Comparison of ENCODE assay signal across 10 cellular contexts in genomic region chr12:86712425-86712843, GRCh38.
A peak's percentile ranks its signal among the peaks of the same experiment; 100 is the strongest.
DNase-seq lines count a peak whose midpoint lies in the region; ATAC-seq and TF ChIP-seq lines count a peak whose summit lies in the region.
"Had no signal": no experiment of that assay in that cellular context is flagged by ENCODE, and none has a peak within 500 bp of the region (broad histone marks: within the 10 kb centered on the region; RNA-seq: fewer than 3 reads in every experiment).

No MANE protein-coding gene starts in this region.

- no TSS peak for BruUV-seq in mammary epithelial cell (replicated peaks; lab: Mats Ljungman, UMichigan)

- intact Hi-C loops in mammary epithelial cell (cut with micrococcal nuclease) = loop anchor here (5.0 kb wide), 1 partner anchor 50 kb away; no protein-coding TSS in a partner anchor
- intact Hi-C loops in activated T-helper 1 cell treated with anti-CD3 and anti-CD28 coated beads, Interleukin-12 subunit alpha, Interleukin-12 subunit beta, Interleukin-2, Interleukin-4 antibody, amounts not matched to agents 30 ng/mL and 10 ng/mL and 1 ng/mL, durations not matched to agents 14 hours and 24 hours and 36 hours (cut with micrococcal nuclease) = no loop called here

- dilution Hi-C loops in mammary epithelial cell (cut with HindIII; ENCODE audit: low sequenced_read_pairs) = no loop called here

- H3K79me2 ChIP-seq in mammary epithelial cell (ENCODE audit: insufficient read depth, low read length) = no peaks in the 10 kb centered on the region

- H3K9me3 ChIP-seq in mammary epithelial cell (replicated peaks; ENCODE audit: insufficient read depth, low read length) (peaks cover 11% of the 10 kb centered on the region), mesodermal cell (ENCODE audit: control insufficient read depth, low read length) (no peaks in the 10 kb centered on the region)

- DNase-seq in Daoy (ENCODE audit: low read depth) (peak; percentile 91), M059J (ENCODE audit: low read depth) (peak; percentile 97), mammary epithelial cell (peak; percentile 97), nephron progenitor cell (no peak)
- DNase-seq in activated CD8-positive, alpha-beta memory T cell treated with anti-CD3 and anti-CD28 coated beads, Interleukin-2, amount 50 U/mL, for 48 hours = no peak
- no peak for DNase-seq in activated T-cell treated with anti-CD3 and anti-CD28 coated beads, Interleukin-2, amount 50 U/mL, for 4 hours
- no peak for DNase-seq in activated T-helper 1 cell treated with anti-CD3 and anti-CD28 coated beads, Interleukin-12 subunit alpha, Interleukin-12 subunit beta, Interleukin-2, Interleukin-4 antibody, amounts not matched to agents 30 ng/mL and 10 ng/mL and 1 ng/mL, durations not matched to agents 14 hours and 24 hours and 36 hours (ENCODE audit: low spot score)
- DNase-seq: head of caudate nucleus, occipital lobe had no signal

- H3K27me3 Mint-ChIP-seq in nephron progenitor cell (ENCODE audit: low read depth, poor library complexity) = no peaks in the 10 kb centered on the region
- no peaks in the 10 kb centered on the region for H3K27me3 Mint-ChIP-seq in activated T-cell treated with anti-CD3 and anti-CD28 coated beads, Interleukin-2, amount 50 U/mL, for 4 hours (ENCODE audit: low read depth)
- H3K27me3 Mint-ChIP-seq in activated T-helper 1 cell treated with anti-CD3 and anti-CD28 coated beads, Interleukin-12 subunit alpha, Interleukin-12 subunit beta, Interleukin-2, Interleukin-4 antibody, amounts not matched to agents 30 ng/mL and 10 ng/mL and 1 ng/mL, durations not matched to agents 14 hours and 24 hours and 36 hours (ENCODE audit: insufficient read depth) = peaks cover 2% of the 10 kb centered on the region

- H3K4me2 ChIP-seq in mammary epithelial cell (ENCODE audit: insufficient read depth, low read depth, low read length) = peak overlapping the region; percentile 54

- no peak overlapping the region for H3K4me3 Mint-ChIP-seq in nephron progenitor cell
- H3K4me3 Mint-ChIP-seq in activated T-cell treated with anti-CD3 and anti-CD28 coated beads, Interleukin-2, amount 50 U/mL, for 4 hours = no peak overlapping the region
- no peak overlapping the region for H3K4me3 Mint-ChIP-seq in activated T-helper 1 cell treated with anti-CD3 and anti-CD28 coated beads, Interleukin-12 subunit alpha, Interleukin-12 subunit beta, Interleukin-2, Interleukin-4 antibody, amounts not matched to agents 30 ng/mL and 10 ng/mL and 1 ng/mL, durations not matched to agents 14 hours and 24 hours and 36 hours

- peak overlapping the region; percentile 71 for H3K27ac ChIP-seq in mammary epithelial cell (ENCODE audit: insufficient read depth, low read depth, low read length)
- peak overlapping the region; percentile 87 for H3K27ac ChIP-seq in mesodermal cell (ENCODE audit: low read depth, low read length, severe bottlenecking)

- H3K9ac ChIP-seq in mammary epithelial cell (ENCODE audit: insufficient read depth, low read length) = no peak overlapping the region

- no peak overlapping the region for H2AFZ ChIP-seq in mammary epithelial cell (ENCODE audit: low read depth, low read length)

- H3K9me3 Mint-ChIP-seq in nephron progenitor cell = peaks cover 29% of the 10 kb centered on the region
- peaks cover 6% of the 10 kb centered on the region for H3K9me3 Mint-ChIP-seq in activated T-cell treated with anti-CD3 and anti-CD28 coated beads, Interleukin-2, amount 50 U/mL, for 4 hours
- H3K9me3 Mint-ChIP-seq in activated T-helper 1 cell treated with anti-CD3 and anti-CD28 coated beads, Interleukin-12 subunit alpha, Interleukin-12 subunit beta, Interleukin-2, Interleukin-4 antibody, amounts not matched to agents 30 ng/mL and 10 ng/mL and 1 ng/mL, durations not matched to agents 14 hours and 24 hours and 36 hours = peaks cover 10% of the 10 kb centered on the region

- WGBS in mammary epithelial cell (ENCODE audit: low coverage, missing lambda C conversion rate) = 9% methylated on average over 4 of the region's 4 CpGs
- WGBS in mesodermal cell (ENCODE audit: insufficient coverage in 2 of 2), 2 experiments = 60% methylated on average over 2 of the region's 4 CpGs; no CpG with 5 or more reads in 1 of the 2 experiments

- no peaks in the 10 kb centered on the region for H3K4me1 Mint-ChIP-seq in nephron progenitor cell
- no peaks in the 10 kb centered on the region for H3K4me1 Mint-ChIP-seq in activated T-cell treated with anti-CD3 and anti-CD28 coated beads, Interleukin-2, amount 50 U/mL, for 4 hours (ENCODE audit: low read depth)
- H3K4me1 Mint-ChIP-seq in activated T-helper 1 cell treated with anti-CD3 and anti-CD28 coated beads, Interleukin-12 subunit alpha, Interleukin-12 subunit beta, Interleukin-2, Interleukin-4 antibody, amounts not matched to agents 30 ng/mL and 10 ng/mL and 1 ng/mL, durations not matched to agents 14 hours and 24 hours and 36 hours (ENCODE audit: low read depth) = no peaks in the 10 kb centered on the region

- CTCF ChIA-PET in mammary epithelial cell (lab: Charles Lee; ENCODE audit: low non-redundant PET) = no interaction called here

- in situ Hi-C loops in mammary epithelial cell (cut with MboI; ENCODE audit: low sequenced_read_pairs in 2 of 2) = no loop called here

- no peaks in the 10 kb centered on the region for H3K27me3 ChIP-seq in mammary epithelial cell (ENCODE audit: insufficient read depth, low read length)

- H3K36me3 Mint-ChIP-seq in nephron progenitor cell (ENCODE audit: low read depth) = no peaks in the 10 kb centered on the region
- no peaks in the 10 kb centered on the region for H3K36me3 Mint-ChIP-seq in activated T-cell treated with anti-CD3 and anti-CD28 coated beads, Interleukin-2, amount 50 U/mL, for 4 hours (ENCODE audit: insufficient read depth)
- no peaks in the 10 kb centered on the region for H3K36me3 Mint-ChIP-seq in activated T-helper 1 cell treated with anti-CD3 and anti-CD28 coated beads, Interleukin-12 subunit alpha, Interleukin-12 subunit beta, Interleukin-2, Interleukin-4 antibody, amounts not matched to agents 30 ng/mL and 10 ng/mL and 1 ng/mL, durations not matched to agents 14 hours and 24 hours and 36 hours (ENCODE audit: low read depth)

- ATAC-seq in activated T-cell treated with anti-CD3 and anti-CD28 coated beads, Interleukin-2, amount 50 U/mL, for 4 hours = no peak

- no peak for TF ChIP-seq CTCF in mammary epithelial cell (conservative IDR thresholded peaks at IDR 0.05 in 1 of 2, IDR thresholded peaks at IDR 0.05 in 1 of 2; ENCODE audit: extremely low read depth in 1 of 2, insufficient read depth in 1 of 2, low read depth in 1 of 2, low read length in 2 of 2)
- TF ChIP-seq CTCF in nephron progenitor cell (IDR thresholded peaks at IDR 0.05) = no peak

- H3K4me3 ChIP-seq in mammary epithelial cell (replicated peaks in 1 of 3; ENCODE audit: insufficient read depth in 1 of 3, low read depth in 2 of 3, low read length in 3 of 3) = no peak overlapping the region
- no peak overlapping the region for H3K4me3 ChIP-seq in mesodermal cell (ENCODE audit: extremely low read depth, insufficient read depth, low read length, poor library complexity, severe bottlenecking)

- H4K20me1 ChIP-seq in mammary epithelial cell (ENCODE audit: insufficient read depth, low read length) = no peaks in the 10 kb centered on the region

- no peak overlapping the region for H3K27ac Mint-ChIP-seq in nephron progenitor cell
- no peak overlapping the region for H3K27ac Mint-ChIP-seq in activated T-helper 1 cell treated with anti-CD3 and anti-CD28 coated beads, Interleukin-12 subunit alpha, Interleukin-12 subunit beta, Interleukin-2, Interleukin-4 antibody, amounts not matched to agents 30 ng/mL and 10 ng/mL and 1 ng/mL, durations not matched to agents 14 hours and 24 hours and 36 hours

- H3K36me3 ChIP-seq in mammary epithelial cell (ENCODE audit: insufficient read depth, low read length) (no peaks in the 10 kb centered on the region), mesodermal cell (ENCODE audit: control insufficient read depth, insufficient read depth, low read length) (no peaks in the 10 kb centered on the region)

- H3K4me1 ChIP-seq in mammary epithelial cell (ENCODE audit: insufficient read depth, low read length) (peaks cover 13% of the 10 kb centered on the region), mesodermal cell (ENCODE audit: control insufficient read depth, insufficient read depth, low read length, poor library complexity, severe bottlenecking) (no peaks in the 10 kb centered on the region)

Comparison
In these comparisons a context has a peak if more than half of its experiments do, and no peak if none do; other contexts are left out.
1. DNase-seq: peak in Daoy (single experiment), M059J (single experiment) and mammary epithelial cell (single experiment); none in nephron progenitor cell (single experiment), activated CD8-positive, alpha-beta memory T cell treated with anti-CD3 and anti-CD28 coated beads, Interleukin-2, amount 50 U/mL, for 48 hours (single experiment), activated T-cell treated with anti-CD3 and anti-CD28 coated beads, Interleukin-2, amount 50 U/mL, for 4 hours (single experiment) and activated T-helper 1 cell treated with anti-CD3 and anti-CD28 coated beads, Interleukin-12 subunit alpha, Interleukin-12 subunit beta, Interleukin-2, Interleukin-4 antibody, amounts not matched to agents 30 ng/mL and 10 ng/mL and 1 ng/mL, durations not matched to agents 14 hours and 24 hours and 36 hours (single experiment).